ENCODE assay signal across 8 cellular contexts in the genomic region with DNA sequence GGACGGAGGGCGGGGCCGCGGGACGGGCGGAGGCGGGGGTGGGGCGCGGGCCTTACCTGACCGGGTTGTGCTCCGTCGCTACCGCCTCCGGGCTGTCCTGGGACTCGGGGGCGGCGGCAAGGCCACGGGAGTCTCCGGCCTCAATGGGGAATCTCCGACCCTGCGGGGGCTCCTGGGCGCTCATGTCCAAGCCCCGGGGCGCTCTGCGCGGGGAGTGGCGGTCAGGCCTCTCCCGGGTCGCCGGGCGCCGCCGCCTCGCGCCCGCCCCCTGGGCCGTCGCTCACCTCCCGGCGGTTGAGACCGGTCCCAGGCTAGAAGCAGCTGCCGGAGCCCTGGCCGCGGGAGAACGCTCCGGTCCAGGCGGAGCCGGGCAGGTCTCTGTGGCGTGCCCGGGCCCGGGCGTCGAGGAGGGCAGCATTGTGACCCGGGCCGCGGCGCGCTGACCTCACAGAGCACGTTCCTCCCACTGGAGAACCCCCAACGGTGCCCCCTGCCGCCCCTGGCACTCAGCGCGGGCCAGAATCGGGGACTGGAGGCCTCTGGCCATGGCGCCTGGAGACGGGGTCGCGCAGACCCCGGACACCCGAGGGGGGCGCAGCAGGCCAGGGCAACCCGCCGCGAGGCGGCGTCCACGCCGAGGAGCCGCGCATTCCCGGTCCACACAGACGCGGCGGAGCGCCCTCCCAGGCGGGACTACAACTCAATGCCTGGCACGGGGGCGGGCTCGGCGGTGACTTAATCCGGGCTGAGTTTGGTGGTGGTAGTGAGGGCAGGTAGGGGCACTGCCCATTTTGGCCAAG. TPM values are rescaled to one million over a fixed set of nuclear protein-coding genes. Genes with fewer than 3 reads are reported as not detected.
A peak's percentile ranks its signal among the peaks of the same experiment; 100 is the strongest.
DNase-seq lines count a peak whose midpoint lies in the region; ATAC-seq and TF ChIP-seq lines count a peak whose summit lies in the region.

No MANE protein-coding gene starts in this region.

- H3K36me3 Mint-ChIP-seq in activated T-helper 17 cell treated with anti-CD3 and anti-CD28 coated beads, Interleukin-2, amount 50 U/mL, for 72 hours (ENCODE audit: low read depth), result peaks cover 46% of the 10 kb centered on the region
- H3K36me3 Mint-ChIP-seq in nephron progenitor cell (ENCODE audit: low read depth), result peaks cover 50% of the 10 kb centered on the region

- TF ChIP-seq CTCF in nephron progenitor cell (IDR thresholded peaks at IDR 0.05), result peak; percentile 25

- H3K27me3 Mint-ChIP-seq in activated T-helper 17 cell treated with anti-CD3 and anti-CD28 coated beads, Interleukin-2, amount 50 U/mL, for 72 hours, result peaks cover 4% of the 10 kb centered on the region
- H3K27me3 Mint-ChIP-seq in nephron progenitor cell (ENCODE audit: low read depth, poor library complexity), result peaks cover 32% of the 10 kb centered on the region

- ATAC-seq in activated CD4-positive, CD25-positive, alpha-beta regulatory T cell treated with anti-CD3 and anti-CD28 coated beads, Interleukin-2, amount 50 U/mL, for 24 hours, result peak; percentile 45 to 52
- peak; percentile 57 for ATAC-seq in activated T-helper 17 cell treated with anti-CD3 and anti-CD28 coated beads, Interleukin-2, amount 50 U/mL, for 72 hours (replicated peaks)
- ATAC-seq in GM18873 (IDR thresholded peaks at IDR 0.05; ENCODE audit: low FRiP score, unreplicated experiment) (no peak), GM21360 (IDR thresholded peaks at IDR 0.05; ENCODE audit: unreplicated experiment) (no peak)

- no peak overlapping the region for H3K4me3 Mint-ChIP-seq in activated T-helper 17 cell treated with anti-CD3 and anti-CD28 coated beads, Interleukin-2, amount 50 U/mL, for 72 hours
- peak overlapping the region; percentile 64 for H3K4me3 Mint-ChIP-seq in nephron progenitor cell

- no peak for DNase-seq in activated CD4-positive, CD25-positive, alpha-beta regulatory T cell (lab: John Stamatoyannopoulos, UW)
- DNase-seq in germinal center (ENCODE audit: low spot score) (peak; percentile 45), nephron progenitor cell (peak; percentile 67), cerebellar nuclear complex (lab: John Stamatoyannopoulos, UW) (no peak)

- H3K9me3 Mint-ChIP-seq in activated T-helper 17 cell treated with anti-CD3 and anti-CD28 coated beads, Interleukin-2, amount 50 U/mL, for 72 hours, result no peaks in the 10 kb centered on the region
- no peaks in the 10 kb centered on the region for H3K9me3 Mint-ChIP-seq in nephron progenitor cell

- peaks cover 12% of the 10 kb centered on the region for H3K4me1 Mint-ChIP-seq in activated T-helper 17 cell treated with anti-CD3 and anti-CD28 coated beads, Interleukin-2, amount 50 U/mL, for 72 hours
- peaks cover 24% of the 10 kb centered on the region for H3K4me1 Mint-ChIP-seq in nephron progenitor cell

- H3K27ac Mint-ChIP-seq in activated T-helper 17 cell treated with anti-CD3 and anti-CD28 coated beads, Interleukin-2, amount 50 U/mL, for 72 hours, result no peak overlapping the region
- H3K27ac Mint-ChIP-seq in nephron progenitor cell, result no peak overlapping the region

RNA-seq across cellular contexts. Expression of a gene that starts 0.4 kb away (rescaled TPM):
- total RNA-seq in activated T-helper 17 cell treated with anti-CD3 and anti-CD28 coated beads, Interleukin-2, amount 50 U/mL, for 72 hours, result 10 to 100 TPM in 1 of 2 donors, 1 to 10 TPM in 1; 7.7 to 21.6 TPM

RNA-seq across cellular contexts. Expression of a gene that starts 0.5 kb away (rescaled TPM):
- 1 to 10 TPM in 1 of 2 donors, under 1 TPM in 1; 0.61 to 1.7 TPM for total RNA-seq in activated T-helper 17 cell treated with anti-CD3 and anti-CD28 coated beads, Interleukin-2, amount 50 U/mL, for 72 hours

RNA-seq across cellular contexts. Expression of a gene that starts 25.8 kb away (rescaled TPM):
- 10 to 100 TPM in 1 of 2 donors, 1 to 10 TPM in 1; 7.2 to 15.9 TPM for total RNA-seq in activated T-helper 17 cell treated with anti-CD3 and anti-CD28 coated beads, Interleukin-2, amount 50 U/mL, for 72 hours

RNA-seq across cellular contexts. Expression of a gene that starts 32.4 kb away (rescaled TPM):
- 10 to 100 TPM; 46.1 to 71.6 TPM for total RNA-seq in activated T-helper 17 cell treated with anti-CD3 and anti-CD28 coated beads, Interleukin-2, amount 50 U/mL, for 72 hours

Comparison
In these comparisons a context has a peak if more than half of its experiments do, and no peak if none do; other contexts are left out.
1. ATAC-seq: peak in activated CD4-positive, CD25-positive, alpha-beta regulatory T cell treated with anti-CD3 and anti-CD28 coated beads, Interleukin-2, amount 50 U/mL, for 24 hours (2 of 2) and activated T-helper 17 cell treated with anti-CD3 and anti-CD28 coated beads, Interleukin-2, amount 50 U/mL, for 72 hours (single experiment); none in GM18873 (single experiment) and GM21360 (single experiment).
2. DNase-seq: peak in germinal center (single experiment) and nephron progenitor cell (single experiment); none in activated CD4-positive, CD25-positive, alpha-beta regulatory T cell (0 of 4) and cerebellar nuclear complex (0 of 2).